ENCODE assay signal across 17 cellular contexts in the genomic region with DNA sequence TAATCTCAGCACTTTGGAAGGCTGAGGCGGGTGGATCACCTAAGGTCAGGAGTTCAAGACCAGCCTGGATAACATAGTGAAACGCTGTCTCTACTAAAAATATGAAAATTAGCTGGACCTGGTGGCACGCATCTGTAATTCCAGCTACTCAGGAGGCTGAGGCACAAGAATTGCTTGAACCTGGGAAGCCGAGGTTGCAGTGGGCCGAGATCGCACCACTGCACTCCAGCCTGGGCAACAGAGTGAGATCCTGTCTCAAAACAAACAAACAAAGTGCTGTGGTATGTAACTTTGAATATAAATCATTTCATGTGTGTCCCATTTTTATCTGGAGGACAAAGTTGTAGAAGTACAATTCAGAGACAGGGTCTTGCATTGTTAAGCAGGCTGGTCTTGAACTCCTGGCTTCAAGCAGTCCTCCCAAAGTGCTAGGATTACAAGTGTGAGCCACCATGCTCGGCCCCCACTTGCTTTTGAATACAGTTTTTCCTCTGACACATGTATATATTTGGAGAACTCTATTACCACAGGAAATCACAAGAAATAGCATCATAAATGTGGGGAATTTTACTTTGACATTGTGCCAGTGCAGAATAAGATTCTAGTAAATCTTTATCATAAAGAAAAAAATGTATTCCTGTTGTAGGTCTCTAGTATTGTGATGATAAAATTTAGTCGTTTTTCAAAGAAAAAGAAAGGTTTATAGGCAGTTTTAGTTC. TPM values are rescaled to one million over a fixed set of nuclear protein-coding genes. Genes with fewer than 3 reads are reported as not detected.
DNase-seq lines count a peak whose midpoint lies in the region; ATAC-seq, FAIRE-seq and TF ChIP-seq lines count a peak whose summit lies in the region.
"Had no signal": no experiment of that assay in that cellular context is flagged by ENCODE, and none has a peak within 500 bp of the region (broad histone marks: within the 10 kb centered on the region; RNA-seq: fewer than 3 reads in every experiment).

No MANE protein-coding gene starts in this region.

- intact Hi-C loops in HepG2 (cut with micrococcal nuclease; ENCODE audit: unreplicated experiment) (no loop called here), right lobe of liver (cut with DNase I) (no loop called here)

- TF ChIP-seq RAD21 in HepG2 (CRISPR knock-in tag; IDR thresholded peaks at IDR 0.05): no peak

- H3K4me3 ChIP-seq in HepG2 (replicated peaks in 1 of 3; ENCODE audit: insufficient read depth in 1 of 3, low read depth in 2 of 3, low read length in 3 of 3) (no peak overlapping the region), right lobe of liver (no peak overlapping the region), brain microvascular endothelial cell (ENCODE audit: low read depth, low read length) (no peak overlapping the region)

- no peaks in the 10 kb centered on the region for H3K27me3 ChIP-seq in HepG2 (ENCODE audit: control insufficient read depth in 1 of 2, insufficient read depth in 2 of 2, low read length in 2 of 2)
- no peaks in the 10 kb centered on the region for H3K27me3 ChIP-seq in right lobe of liver
- H3K27me3 ChIP-seq in brain microvascular endothelial cell (replicated peaks): no peaks in the 10 kb centered on the region

- ATAC-seq in HepG2: no peak
- no peak for ATAC-seq in right lobe of liver
- no peak for ATAC-seq in HG02884 (IDR thresholded peaks at IDR 0.05; ENCODE audit: unreplicated experiment)
- ATAC-seq in HG02981 (IDR thresholded peaks at IDR 0.05; ENCODE audit: unreplicated experiment): no peak
- ATAC-seq: esophagus mucosa; stimulated activated memory B cell treated with anti-CD40 and anti-IgM and Interleukin-4, amounts not matched to agents 10 μg/mL and 1 μg/mL and 100 μg/mL, for 72 hours had no signal

- H3K36me3 ChIP-seq in HepG2 (replicated peaks in 1 of 2; ENCODE audit: control insufficient read depth in 1 of 2, insufficient read depth in 2 of 2, low read length in 2 of 2): peaks cover 7 to 40% of the 10 kb centered on the region in 2 experiments; a peak in 4 of 5 replicates
- no peaks in the 10 kb centered on the region for H3K36me3 ChIP-seq in right lobe of liver
- peaks cover 33% of the 10 kb centered on the region for H3K36me3 ChIP-seq in brain microvascular endothelial cell (replicated peaks)

- TF ChIP-seq POLR2A in HepG2 (IDR thresholded peaks at IDR 0.05; ENCODE audit: insufficient read depth in 1 of 2, low read depth in 2 of 2, low read length in 2 of 2): no peak
- no peak for TF ChIP-seq POLR2A in right lobe of liver (IDR thresholded peaks at IDR 0.05)

- BruUV-seq in HepG2 (replicated peaks; lab: Mats Ljungman, UMichigan): no TSS peak

- no peak for FAIRE-seq in HepG2 (lab: Jason Lieb, UNC)
- FAIRE-seq: colon had no signal

- H3K9me3 ChIP-seq in HepG2 (ENCODE audit: low read length): no peaks in the 10 kb centered on the region
- no peaks in the 10 kb centered on the region for H3K9me3 ChIP-seq in right lobe of liver

- WGBS in HepG2 (ENCODE audit: low lambda C conversion rate): 89% methylated on average over 8 of the region's 8 CpGs
- WGBS in right lobe of liver (ENCODE audit: insufficient coverage, low coverage, low lambda C conversion rate, missing lambda C conversion rate): 76% methylated on average over 8 of the region's 8 CpGs

- in situ Hi-C loops in HepG2 (cut with HindIII; ENCODE audit: extremely low pct_ligation_motif_present, low pct_unique_long_range_greater_than_20kb) (no loop called here), brain microvascular endothelial cell (cut with HindIII; ENCODE audit: low pct_ligation_motif_present, low sequenced_read_pairs) (no loop called here), GM13976 (cut with MboI; ENCODE audit: low sequenced_read_pairs, unreplicated experiment) (no loop called here)

- H3K4me1 ChIP-seq in HepG2 (ENCODE audit: insufficient read depth, low read length): peaks cover 32% of the 10 kb centered on the region
- no peaks in the 10 kb centered on the region for H3K4me1 ChIP-seq in right lobe of liver

- peaks cover 70% of the 10 kb centered on the region for H3K79me2 ChIP-seq in HepG2 (ENCODE audit: insufficient read depth, low read length)

- H4K20me1 ChIP-seq in HepG2 (ENCODE audit: insufficient read depth, low read length): peaks cover 33% of the 10 kb centered on the region

- H2AFZ ChIP-seq in HepG2 (ENCODE audit: low read length): no peak overlapping the region

- no peak overlapping the region for H3K4me2 ChIP-seq in HepG2 (ENCODE audit: low read depth, low read length)

- CTCF ChIA-PET in HepG2 (lab: Yijun Ruan, JAX; ENCODE audit: low intra/inter-chr PET ratio, low total read pairs): no interaction called here

- H3K27ac ChIP-seq in HepG2 (ENCODE audit: extremely low read length, insufficient read depth, low read length) (no peak overlapping the region), right lobe of liver (no peak overlapping the region), brain microvascular endothelial cell (peak overlapping the region; percentile 82)

- TF ChIP-seq CTCF in HepG2 (CRISPR knock-in tag; IDR thresholded peaks at IDR 0.05) (no peak), right lobe of liver (IDR thresholded peaks at IDR 0.05) (no peak), brain microvascular endothelial cell (IDR thresholded peaks at IDR 0.05; ENCODE audit: low read depth, low read length, missing control alignments) (no peak), GM13976 (IDR thresholded peaks at IDR 0.05; ENCODE audit: borderline replicate concordance, control extremely low read depth, extremely low read depth, insufficient read depth, missing control alignments) (no peak)

- TF ChIP-seq EP300 in HepG2 (IDR thresholded peaks at IDR 0.05; ENCODE audit: low read depth in 2 of 2, low read length in 2 of 2): no peak
- TF ChIP-seq EP300 in HepG2 (CRISPR knock-in tag; IDR thresholded peaks at IDR 0.05; ENCODE audit: borderline replicate concordance): no peak

- H3K9ac ChIP-seq in HepG2 (ENCODE audit: insufficient read depth, low read depth, low read length): no peak overlapping the region

- DNase-seq in HepG2 (ENCODE audit: low spot score) (no peak), right lobe of liver (no peak), brain microvascular endothelial cell (peak; percentile 7), lung microvascular endothelial cell (ENCODE audit: low read depth in 2 of 2) (peak; percentile 60 to 61), GM13976 (ENCODE audit: low spot score) (no peak), AG08396 (ENCODE audit: low spot score) (no peak)
- DNase-seq: activated effector memory CD4-positive, alpha-beta T cell treated with anti-CD3 and anti-CD28 coated beads, Interleukin-2, amount 50 U/mL, for 16 hours; CD8-positive, alpha-beta memory T cell; DND-41; NCI-H187; NK-92 treated with Interleukin-12 subunit alpha and Interleukin-12 subunit beta, amount 100 ng/mL, for 24 hours; SHP77 treated with DMSO at 0.1 percent for 48 hours had no signal

- POLR2A ChIA-PET in HepG2 (lab: Yijun Ruan, JAX): no interaction called here

TF ChIP-seq in HepG2, 621 proteins besides CTCF, POLR2A, EP300 and RAD21:
- 0 out of 2 replicates have a peak, but pooled peaks have one; percentile 58 for TF ChIP-seq ZNF121 (CRISPR knock-in tag; IDR thresholded peaks at IDR 0.05)
- TF ChIP-seq ZMAT3 (CRISPR knock-in tag; conservative IDR thresholded peaks at IDR 0.05): no peak

RNA-seq across cellular contexts. Expression of gene PTPN12, which starts 32.6 kb away (rescaled TPM):
- total RNA-seq in HepG2 (2016; rRNA removed; fragmentation: Illumina TruSeq; extraction: Trizol) (22.9 and 35.3 TPM in 2 replicates), right lobe of liver (10 to 100 TPM; 14.8 to 44.0 (median 27.3) TPM), lung microvascular endothelial cell (34.0 and 44.4 TPM in 2 replicates)
- total RNA-seq in HepG2 (2016; cell fraction: cytosol; rRNA removed; fragmentation: Illumina TruSeq; extraction: Trizol; ENCODE audit: low read depth): 32.8 and 40.0 TPM in 2 replicates
- 19.5 and 36.3 TPM in 2 replicates for total RNA-seq in HepG2 (2016; cell fraction: insoluble cytoplasmic fraction; rRNA removed; fragmentation: Illumina TruSeq; extraction: Trizol)
- total RNA-seq in HepG2 (2016; cell fraction: membrane; rRNA removed; fragmentation: Illumina TruSeq; extraction: Trizol): 48.8 and 51.3 TPM in 2 replicates
- 44.6 and 48.2 TPM in 2 replicates for total RNA-seq in HepG2 (2016; cell fraction: nucleus; rRNA removed; fragmentation: Illumina TruSeq; extraction: Trizol)
- 56.7 and 56.8 TPM in 2 replicates for polyA plus RNA-seq in HepG2 (2011; rRNA removed)
- polyA plus RNA-seq in HepG2 (2011; cell fraction: cytosol; rRNA removed): 27.3 and 39.9 TPM in 2 replicates
- 34.8 and 39.2 TPM in 2 replicates for polyA plus RNA-seq in HepG2 (2011; cell fraction: nucleus; rRNA removed)
- 65.6 and 74.1 TPM in 2 replicates for polyA plus RNA-seq in HepG2 (2012)
- 16.9 and 18.5 TPM in 2 replicates for polyA plus RNA-seq in HepG2 (2016; cell fraction: cytosol; fragmentation: Illumina TruSeq; extraction: Trizol; ENCODE audit: low read depth)
- polyA plus RNA-seq in HepG2 (2016; cell fraction: insoluble cytoplasmic fraction; fragmentation: Illumina TruSeq; extraction: Trizol; ENCODE audit: low read depth): 69.5 and 80.0 TPM in 2 replicates
- 53.8 and 63.6 TPM in 2 replicates for polyA plus RNA-seq in HepG2 (2016; cell fraction: membrane; fragmentation: Illumina TruSeq; extraction: Trizol; ENCODE audit: low read depth)
- polyA plus RNA-seq in HepG2 (2016; cell fraction: nucleus; fragmentation: Illumina TruSeq; extraction: Trizol; ENCODE audit: insufficient read depth, low read depth): 74.8 and 90.6 TPM in 2 replicates
- polyA minus RNA-seq in HepG2 (2011; rRNA and poly(A)+ RNA removed; ENCODE audit: low replicate concordance): 18.1 and 19.2 TPM in 2 replicates
- polyA minus RNA-seq in HepG2 (2011; cell fraction: cytosol; rRNA and poly(A)+ RNA removed): 20.2 and 25.3 TPM in 2 replicates
- 88.3 and 89.4 TPM in 2 replicates for polyA minus RNA-seq in HepG2 (2011; cell fraction: nucleus; rRNA and poly(A)+ RNA removed)

Comparison
In these comparisons a context has a peak if more than half of its experiments do, and no peak if none do; other contexts are left out.
1. DNase-seq: peak in brain microvascular endothelial cell (single experiment) and lung microvascular endothelial cell (2 of 2); none in HepG2 (single experiment), right lobe of liver (0 of 3), GM13976 (single experiment) and AG08396 (single experiment).